Comparison of ENCODE assay signal across 28 cellular contexts in the genomic region with DNA sequence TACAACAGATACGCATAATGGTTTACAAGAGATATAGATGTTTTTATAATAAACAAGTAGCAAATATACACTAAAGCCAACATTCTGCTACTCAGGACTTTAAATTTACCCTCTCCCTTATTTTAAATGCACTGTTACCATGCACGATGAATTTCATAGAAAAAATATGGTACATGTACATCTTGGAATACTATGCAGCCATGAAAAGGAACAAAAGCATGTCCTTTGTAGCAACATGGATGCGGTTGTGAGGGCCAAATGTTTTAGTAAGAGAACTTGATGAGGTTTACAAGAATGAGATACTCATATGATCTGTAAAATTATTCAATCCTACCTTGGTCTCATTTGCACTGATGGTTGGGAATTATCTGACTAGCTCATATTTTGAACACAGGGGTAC.
"Had no signal": no experiment of that assay in that cellular context is flagged by ENCODE, and none has a peak within 500 bp of the region (broad histone marks: within the 10 kb centered on the region; RNA-seq: fewer than 3 reads in every experiment).

No MANE protein-coding gene starts in this region.

- H3K27ac Mint-ChIP-seq: stimulated activated memory B cell treated with anti-CD40 and anti-IgM and Interleukin-4, amounts not matched to agents 10 μg/mL and 1 μg/mL and 100 μg/mL, for 72 hours; stimulated activated naive B cell treated with anti-CD40 and anti-IgM and Interleukin-4, amounts not matched to agents 10 μg/mL and 1 μg/mL and 100 μg/mL, for 72 hours; stimulated activated naive CD8-positive, alpha-beta T cell treated with anti-CD3 and anti-CD28 coated beads, Interleukin-15, amount 100 ng/mL, for 72 hours; stimulated activated naive CD8-positive, alpha-beta T cell treated with anti-CD3 and anti-CD28 coated beads, Interleukin-15, Interleukin-2, amounts not matched to agents 100 ng/mL and 50 ng/mL, for 24 hours; type B pancreatic cell had no signal

- FAIRE-seq: urothelium cell line had no signal

- H3K9me3 ChIP-seq: stomach, suprapubic skin, testis, thoracic aorta, thyroid gland, tibial artery, tibial nerve, transverse colon, upper lobe of right lung, uterus, vagina had no signal

- H3K36me3 ChIP-seq: stomach, suprapubic skin, thoracic aorta, thyroid gland, tibial artery, tibial nerve, transverse colon, upper lobe of left lung, upper lobe of right lung, uterus, vagina had no signal

- ATAC-seq: stimulated activated memory B cell treated with anti-CD40 and anti-IgM and Interleukin-4, amounts not matched to agents 10 μg/mL and 1 μg/mL and 100 μg/mL, for 72 hours; stimulated activated naive B cell treated with anti-CD40 and anti-IgM and Interleukin-4, amounts not matched to agents 10 μg/mL and 1 μg/mL and 100 μg/mL, for 72 hours; stimulated activated naive CD8-positive, alpha-beta T cell treated with anti-CD3 and anti-CD28 coated beads, Interleukin-15, amount 100 ng/mL, for 72 hours; stimulated activated naive CD8-positive, alpha-beta T cell treated with anti-CD3 and anti-CD28 coated beads, Interleukin-15, Interleukin-2, amounts not matched to agents 100 U/mL and 50 U/mL, for 24 hours; upper lobe of right lung had no signal

- H3K4me3 Mint-ChIP-seq: stimulated activated memory B cell treated with anti-CD40 and anti-IgM and Interleukin-4, amounts not matched to agents 10 μg/mL and 1 μg/mL and 100 μg/mL, for 72 hours; stimulated activated naive B cell treated with anti-CD40 and anti-IgM and Interleukin-4, amounts not matched to agents 10 μg/mL and 1 μg/mL and 100 μg/mL, for 72 hours; stimulated activated naive CD8-positive, alpha-beta T cell treated with anti-CD3 and anti-CD28 coated beads, Interleukin-15, amount 100 ng/mL, for 72 hours; stimulated activated naive CD8-positive, alpha-beta T cell treated with anti-CD3 and anti-CD28 coated beads, Interleukin-15, Interleukin-2, amounts not matched to agents 100 ng/mL and 50 ng/mL, for 24 hours; type B pancreatic cell had no signal

- H3K27me3 ChIP-seq: stomach, suprapubic skin, testis, thyroid gland, tibial artery, tibial nerve, transverse colon, upper lobe of left lung, upper lobe of right lung, uterus, vagina had no signal

- H3K4me1 Mint-ChIP-seq: stimulated activated memory B cell treated with anti-CD40 and anti-IgM and Interleukin-4, amounts not matched to agents 10 μg/mL and 1 μg/mL and 100 μg/mL, for 72 hours; stimulated activated naive B cell treated with anti-CD40 and anti-IgM and Interleukin-4, amounts not matched to agents 10 μg/mL and 1 μg/mL and 100 μg/mL, for 72 hours; stimulated activated naive CD8-positive, alpha-beta T cell treated with anti-CD3 and anti-CD28 coated beads, Interleukin-15, amount 100 ng/mL, for 72 hours had no signal

- H3K27ac ChIP-seq: stomach, suprapubic skin, testis, thoracic aorta, thyroid gland, tibial artery, tibial nerve, transverse colon, upper lobe of left lung, upper lobe of right lung, uterus, vagina had no signal

- H3K4me3 ChIP-seq: stomach, suprapubic skin, testis, thoracic aorta, thyroid gland, tibial artery, tibial nerve, transverse colon, upper lobe of left lung, upper lobe of right lung, uterus, vagina had no signal

- H3K4me1 ChIP-seq: stomach, suprapubic skin, testis, thyroid gland, tibial artery, tibial nerve, transverse colon, upper lobe of left lung, upper lobe of right lung, uterus, vagina had no signal

- H3K9me3 Mint-ChIP-seq: stimulated activated memory B cell treated with anti-CD40 and anti-IgM and Interleukin-4, amounts not matched to agents 10 μg/mL and 1 μg/mL and 100 μg/mL, for 72 hours; type B pancreatic cell had no signal

- H3K36me3 Mint-ChIP-seq: stimulated activated memory B cell treated with anti-CD40 and anti-IgM and Interleukin-4, amounts not matched to agents 10 μg/mL and 1 μg/mL and 100 μg/mL, for 72 hours; stimulated activated naive B cell treated with anti-CD40 and anti-IgM and Interleukin-4, amounts not matched to agents 10 μg/mL and 1 μg/mL and 100 μg/mL, for 72 hours; type B pancreatic cell had no signal

- DNase-seq: stimulated activated CD4-positive, alpha-beta T cell treated with anti-CD3 and anti-CD28 coated beads, Interleukin-2, amount 100 ng/mL, for 48 hours; stimulated activated CD4-positive, alpha-beta T cell treated with anti-CD3 and anti-CD28 coated beads, Interleukin-4, amount 100 ng/mL, for 1 hour; stimulated activated CD4-positive, alpha-beta T cell treated with anti-CD3 and anti-CD28 coated beads, Interleukin-4, amount 100 ng/mL, for 24 hours; stimulated activated CD4-positive, alpha-beta T cell treated with anti-CD3 and anti-CD28 coated beads, Interleukin-4, amount 100 ng/mL, for 4 hours; stimulated activated CD8-positive, alpha-beta memory T cell treated with anti-CD3 and anti-CD28 coated beads, Interleukin-4, amount 100 ng/mL, for 48 hours; stimulated activated naive B cell treated with anti-CD40 and anti-IgM and Interleukin-4, amounts not matched to agents 10 μg/mL and 1 μg/mL and 100 μg/mL, for 72 hours; stimulated activated naive CD4-positive, alpha-beta T cell; stimulated activated naive CD4-positive, alpha-beta T cell treated with Interleukin-2 at 50 U/mL for 16 hours; stimulated activated naive CD8-positive, alpha-beta T cell treated with anti-CD3 and anti-CD28 coated beads, Interleukin-15, amount 100 ng/mL, for 72 hours; stimulated activated naive CD8-positive, alpha-beta T cell treated with anti-CD3 and anti-CD28 coated beads, Interleukin-15, Interleukin-2, amounts not matched to agents 100 U/mL and 50 U/mL, for 24 hours; stomach; substantia nigra; testis; thyroid gland; tibial artery; transverse colon; trophoblast cell; upper lobe of left lung; upper lobe of right lung; uterus had no signal
